Comparison of ENCODE assay signal across 9 cellular contexts in the genomic region with DNA sequence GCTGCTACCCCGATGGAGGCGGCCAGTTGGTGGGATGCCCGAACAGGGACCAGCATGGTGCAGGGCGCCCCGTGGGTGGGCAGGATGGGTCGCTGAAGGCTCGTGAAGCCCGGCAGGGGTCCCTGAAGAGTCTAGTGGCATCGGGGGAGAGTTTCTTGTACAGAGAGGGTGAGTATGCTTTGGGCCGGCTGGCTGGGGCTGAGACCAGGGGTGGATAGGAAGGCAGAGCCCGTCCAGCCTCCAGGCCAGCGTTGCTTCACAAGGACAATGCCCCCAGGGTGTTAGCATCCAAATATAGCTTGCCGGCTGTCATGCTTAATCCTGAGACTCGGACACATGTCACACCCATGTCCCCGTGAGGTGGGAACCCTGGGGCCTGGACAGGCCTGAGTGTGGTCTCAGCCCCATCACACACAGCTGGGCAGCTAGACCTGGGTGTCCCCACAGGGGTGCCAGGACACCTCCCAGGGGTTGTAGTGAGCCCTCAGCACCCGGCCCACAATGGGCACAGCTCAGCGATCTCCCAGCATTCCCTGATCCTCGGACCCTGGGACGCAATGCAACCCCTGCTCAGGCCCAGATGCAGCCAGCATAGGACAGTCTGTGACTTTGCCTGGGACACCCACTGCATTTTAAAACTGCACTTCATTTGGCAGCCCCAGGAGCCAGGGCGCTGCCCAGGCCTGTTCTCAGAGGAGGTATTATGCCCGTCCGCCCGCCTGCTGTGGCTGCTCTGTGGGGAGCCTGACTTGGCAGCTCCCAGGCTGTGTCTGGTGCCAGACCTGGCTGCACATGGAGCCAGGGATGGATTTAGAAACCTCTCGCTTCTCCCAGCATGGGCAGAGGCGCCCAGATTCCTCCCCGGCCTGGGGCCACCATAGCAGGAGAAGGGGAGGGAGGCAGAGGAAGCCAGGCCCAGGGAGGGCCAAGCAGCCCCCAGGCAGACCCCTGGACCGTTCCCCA. TPM values are rescaled to one million over a fixed set of nuclear protein-coding genes. Genes with fewer than 3 reads are reported as not detected.
DNase-seq lines count a peak whose midpoint lies in the region; TF ChIP-seq lines count a peak whose summit lies in the region.
"Had no signal": no experiment of that assay in that cellular context is flagged by ENCODE, and none has a peak within 500 bp of the region (broad histone marks: within the 10 kb centered on the region; RNA-seq: fewer than 3 reads in every experiment).

No MANE protein-coding gene starts in this region.

- H3K9me3 ChIP-seq in KOPT-K1 (ENCODE audit: insufficient read depth, low read length, poor library complexity, severe bottlenecking): no peaks in the 10 kb centered on the region
- H3K9me3 ChIP-seq in WERI-Rb-1 (ENCODE audit: severe bottlenecking): no peaks in the 10 kb centered on the region
- no peaks in the 10 kb centered on the region for H3K9me3 ChIP-seq in right atrium auricular region
- H3K9me3 ChIP-seq in skeletal muscle tissue (ENCODE audit: control insufficient read depth in 3 of 3, low read length in 3 of 3): no peaks in the 10 kb centered on the region

- H3K27me3 ChIP-seq in WERI-Rb-1 (ENCODE audit: insufficient read depth, low read depth, severe bottlenecking) (no peaks in the 10 kb centered on the region), right atrium auricular region (no peaks in the 10 kb centered on the region), skeletal muscle tissue (ENCODE audit: control insufficient read depth in 3 of 3, insufficient read depth in 3 of 3, low read length in 3 of 3) (no peaks in the 10 kb centered on the region)

- no peaks in the 10 kb centered on the region for H3K36me3 ChIP-seq in KOPT-K1 (ENCODE audit: insufficient read depth, low read length)
- H3K36me3 ChIP-seq in WERI-Rb-1: no peaks in the 10 kb centered on the region
- no peaks in the 10 kb centered on the region for H3K36me3 ChIP-seq in right atrium auricular region
- H3K36me3 ChIP-seq in skeletal muscle tissue (ENCODE audit: control insufficient read depth in 3 of 3, insufficient read depth in 3 of 3, low read length in 3 of 3): no peaks in the 10 kb centered on the region

- peak overlapping the region; percentile 39 for H3K27ac ChIP-seq in KOPT-K1 (ENCODE audit: low read depth, low read length, poor library complexity, severe bottlenecking)
- H3K27ac ChIP-seq in WERI-Rb-1: peak overlapping the region; percentile 11
- H3K27ac ChIP-seq in right atrium auricular region: peak overlapping the region; percentile 90 to 98
- H3K27ac ChIP-seq in skeletal muscle tissue (ENCODE audit: low read depth, low read length): peak overlapping the region; percentile 100

- TF ChIP-seq CTCF in WERI-Rb-1 (IDR thresholded peaks at IDR 0.05; ENCODE audit: low read depth, low read length) (no peak), right atrium auricular region (IDR thresholded peaks at IDR 0.05) (no peak)

- H3K4me1 ChIP-seq in right atrium auricular region (peaks cover 0 to 55% of the 10 kb centered on the region in 2 donors), skeletal muscle tissue (ENCODE audit: control insufficient read depth in 3 of 3, insufficient read depth in 3 of 3, low read length in 3 of 3) (peaks cover 44 to 71% (median 57%) of the 10 kb centered on the region in 3 donors)

- DNase-seq in WERI-Rb-1: no peak
- DNase-seq in right atrium auricular region (ENCODE audit: low spot score): peak; percentile 71
- DNase-seq in CD1c-positive myeloid dendritic cell (ENCODE audit: extremely low spot score): no peak
- DNase-seq in GDM1 (lab: John Stamatoyannopoulos, UW): no peak
- no peak for DNase-seq in stimulated activated CD4-positive, alpha-beta T cell treated with anti-CD3 and anti-CD28 coated beads, Interleukin-2, amount 100 ng/mL, for 24 hours
- DNase-seq in NCI-H748 (lab: John Stamatoyannopoulos, UW; ENCODE audit: unreplicated experiment): no peak

- H3K9ac ChIP-seq in skeletal muscle tissue (ENCODE audit: low read depth in 1 of 3, low read length in 3 of 3): peak overlapping the region; percentile 89 to 91 (median 91)

- H3K4me3 ChIP-seq in WERI-Rb-1 (ENCODE audit: low read depth, low read length) (no peak overlapping the region), right atrium auricular region (no peak overlapping the region), skeletal muscle tissue (ENCODE audit: low read length in 3 of 3) (peak overlapping the region; percentile 14 to 54 (median 41))

RNA-seq across cellular contexts. Expression of gene RAMP1, which starts 36.4 kb away (rescaled TPM):
- total RNA-seq in right atrium auricular region: 100 to 1,000 TPM; 239 to 275 TPM
- total RNA-seq in skeletal muscle tissue: 31.8 TPM
- total RNA-seq: endothelial cell of umbilical vein had no signal

Comparison
In these comparisons a context has a peak if more than half of its experiments do, and no peak if none do; other contexts are left out.
1. H3K27ac ChIP-seq: peak in every context shown above with its lines; median percentile 100 in skeletal muscle tissue; 94 in right atrium auricular region; 39 in KOPT-K1; 11 in WERI-Rb-1.
2. H3K4me3 ChIP-seq: peak in skeletal muscle tissue (3 of 3); none in WERI-Rb-1 (single experiment) and right atrium auricular region (0 of 2).